26 cellular contexts compared by ENCODE assay signal in genomic region chr12:65811968-65812700, GRCh38. TPM values are rescaled to one million over a fixed set of nuclear protein-coding genes. Genes with fewer than 3 reads are reported as not detected.
DNase-seq lines count a peak whose midpoint lies in the region; ATAC-seq, FAIRE-seq and TF ChIP-seq lines count a peak whose summit lies in the region.
"Had no signal": no experiment of that assay in that cellular context is flagged by ENCODE, and none has a peak within 500 bp of the region (broad histone marks: within the 10 kb centered on the region; RNA-seq: fewer than 3 reads in every experiment).

No MANE protein-coding gene starts in this region.

- H3K27me3 ChIP-seq in ACC112 (ENCODE audit: insufficient read depth, low read length): no peaks in the 10 kb centered on the region
- H3K27me3 ChIP-seq in keratinocyte (ENCODE audit: control insufficient read depth, extremely low read depth, insufficient read depth, low read length): no peaks in the 10 kb centered on the region
- peaks cover 0 to 18% (median 6%) of the 10 kb centered on the region in 3 donors for H3K27me3 ChIP-seq in psoas muscle (ENCODE audit: insufficient read depth in 3 of 3, low read length in 2 of 3)
- H3K27me3 ChIP-seq: BLaER1 had no signal

- peak overlapping the region; percentile 2; the same call in 1 of the 2 replicates for H3K27ac ChIP-seq in ACC112 (ENCODE audit: low read depth, low read length)
- H3K27ac ChIP-seq in keratinocyte (ENCODE audit: control insufficient read depth, insufficient read depth, low read length): no peak overlapping the region
- H3K27ac ChIP-seq in psoas muscle: no peak overlapping the region
- H3K27ac ChIP-seq: A549, BLaER1, skin epidermis had no signal

- in situ Hi-C loops in astrocyte of the spinal cord (cut with HindIII; ENCODE audit: low sequenced_read_pairs): no loop called here

- no peaks in the 10 kb centered on the region for H3K36me3 ChIP-seq in ACC112 (ENCODE audit: insufficient read depth, low read length)
- H3K36me3 ChIP-seq in keratinocyte (ENCODE audit: control insufficient read depth in 2 of 2, extremely low read depth in 1 of 2, insufficient read depth in 2 of 2, low read length in 2 of 2): peaks cover 2 to 5% of the 10 kb centered on the region in 2 experiments
- no peaks in the 10 kb centered on the region for H3K36me3 ChIP-seq in psoas muscle (ENCODE audit: insufficient read depth in 1 of 2, low read depth in 1 of 2)
- H3K36me3 ChIP-seq: BLaER1 had no signal

- DNase-seq in HT-29 (ENCODE audit: low spot score) (peak; percentile 9), astrocyte of the spinal cord (ENCODE audit: low read depth, low spot score) (peak; percentile 37), keratinocyte (ENCODE audit: low read depth, low spot score) (no peak), NCI-H2171 (lab: John Stamatoyannopoulos, UW) (no peak), psoas muscle (no peak), cardiac septum (ENCODE audit: low spot score) (no peak)
- DNase-seq in activated CD4-positive, alpha-beta T cell treated with anti-CD3 and anti-CD28 coated beads for 4 hours: no peak
- DNase-seq: activated CD4-positive, alpha-beta T cell treated with anti-CD3 and anti-CD28 coated beads, Interleukin-2, amount 10 ng/mL, durations not matched to agents 24 days and 14 days; activated naive CD4-positive, alpha-beta T cell; activated T-cell treated with anti-CD3 and anti-CD28 coated beads, Interleukin-2, amount 50 U/mL, for 48 hours; amygdala; central memory CD4-positive, alpha-beta T cell; DMS79 treated with DMSO at 0.1 percent for 48 hours; head of caudate nucleus; KG1; NCI-H1436 treated with DMSO at 0.1 percent for 48 hours; NCI-H524 treated with DMSO at 0.1 percent for 48 hours; stimulated activated CD4-positive, alpha-beta T cell treated with anti-CD3 and anti-CD28 coated beads, Interleukin-1b, Interleukin-23, amount 100 ng/mL, for 48 hours; T-helper 2 cell; trophoblast cell had no signal

- H3K4me1 ChIP-seq in ACC112 (ENCODE audit: control insufficient read depth, insufficient read depth, low read length, unreplicated experiment): peaks cover 16% of the 10 kb centered on the region
- H3K4me1 ChIP-seq in keratinocyte (ENCODE audit: control insufficient read depth, extremely low read depth, insufficient read depth, low read length): peaks cover 6% of the 10 kb centered on the region
- H3K4me1 ChIP-seq in psoas muscle: no peaks in the 10 kb centered on the region
- H3K4me1 ChIP-seq: A549 had no signal

- no peak overlapping the region for H3K9ac ChIP-seq in keratinocyte (ENCODE audit: control insufficient read depth, extremely low read depth, insufficient read depth, low read length)
- H3K9ac ChIP-seq: BLaER1 had no signal

- intact Hi-C loops in psoas muscle (cut with DNase I) (no loop called here), cardiac septum (cut with DNase I) (no loop called here)

- H3K4me3 ChIP-seq in ACC112 (ENCODE audit: low read depth, low read length) (peak overlapping the region; percentile 42), astrocyte of the spinal cord (ENCODE audit: low read depth, low read length) (no peak overlapping the region), keratinocyte (ENCODE audit: control insufficient read depth in 2 of 3, extremely low read depth in 1 of 3, insufficient read depth in 2 of 3, low read depth in 1 of 3, low read length in 3 of 3) (no peak overlapping the region), psoas muscle (no peak overlapping the region)
- H3K4me3 ChIP-seq: A549, BLaER1, skin epidermis had no signal

- H3K79me2 ChIP-seq in ACC112 (ENCODE audit: control insufficient read depth, insufficient read depth, low read length, unreplicated experiment): peaks cover 21% of the 10 kb centered on the region
- peaks cover 36% of the 10 kb centered on the region for H3K79me2 ChIP-seq in keratinocyte (ENCODE audit: control insufficient read depth, insufficient read depth, low read length)

- no peak for ATAC-seq in psoas muscle
- ATAC-seq: A549 had no signal

- FAIRE-seq in keratinocyte (lab: Jason Lieb, UNC): no peak
- FAIRE-seq: A549, GM12891, HTR-8/SVneo had no signal

- H3K9me3 ChIP-seq in keratinocyte (ENCODE audit: control insufficient read depth, low read depth, low read length) (no peaks in the 10 kb centered on the region), psoas muscle (no peaks in the 10 kb centered on the region)
- H3K9me3 ChIP-seq: A549 had no signal

- TF ChIP-seq CTCF in astrocyte of the spinal cord (IDR thresholded peaks at IDR 0.05; ENCODE audit: low read depth, low read length) (no peak), keratinocyte (optimal IDR thresholded peaks at IDR 0.05 in 1 of 3, IDR thresholded peaks at IDR 0.05 in 1 of 3, conservative IDR thresholded peaks at IDR 0.05 in 1 of 3; ENCODE audit: extremely low read depth in 1 of 3, insufficient read depth in 2 of 3, low read length in 3 of 3) (no peak), psoas muscle (IDR thresholded peaks at IDR 0.05) (no peak)

- H2AFZ ChIP-seq in ACC112 (ENCODE audit: low read length, unreplicated experiment) (peak overlapping the region; percentile 39), keratinocyte (ENCODE audit: control insufficient read depth, low read length) (no peak overlapping the region)

- peak overlapping the region; percentile 36 for H3K4me2 ChIP-seq in keratinocyte (ENCODE audit: control insufficient read depth, extremely low read depth, insufficient read depth, low read depth, low read length)
- H3K4me2 ChIP-seq: A549, BLaER1 had no signal

- H4K20me1 ChIP-seq in keratinocyte (ENCODE audit: control insufficient read depth, extremely low read depth, insufficient read depth, low read length): no peaks in the 10 kb centered on the region
- H4K20me1 ChIP-seq: BLaER1 had no signal

- WGBS in psoas muscle, 3 donors: 40 to 51% (median 45%) methylated on average over 2 of the region's 2 CpGs

- no peaks in the 10 kb centered on the region for H3K9me1 ChIP-seq in keratinocyte (ENCODE audit: control insufficient read depth, extremely low read depth, insufficient read depth, low read length)

- dilution Hi-C loops in keratinocyte (cut with MboI; ENCODE audit: extremely low pct_ligation_motif_present, low sequenced_read_pairs): no loop called here

RNA-seq across cellular contexts. Expression of gene HMGA2, which starts 12.1 kb away (rescaled TPM):
- 11.1 and 16.4 TPM in 2 replicates for total RNA-seq in HT-29 (2014; rRNA removed; shearing (Covaris generic))
- 64.8 to 122 TPM (median 81.0 TPM) in 3 replicates for polyA plus RNA-seq in keratinocyte
- polyA plus RNA-seq in keratinocyte (2011; ENCODE audit: low read depth): 7.8 TPM
- 59.5 and 111 TPM in 2 replicates for polyA plus RNA-seq in keratinocyte (2011; cell fraction: cytosol; rRNA removed)
- 150 and 155 TPM in 2 replicates for polyA plus RNA-seq in keratinocyte (2011; cell fraction: nucleus; rRNA removed)
- 15.2 and 97.6 TPM in 2 replicates for polyA plus RNA-seq in keratinocyte (2012; ENCODE audit: low replicate concordance)
- polyA minus RNA-seq in keratinocyte: 40.2 to 165 TPM (median 59.4 TPM) in 3 replicates
- 152 TPM for polyA minus RNA-seq in keratinocyte (2011; cell fraction: cytosol; rRNA and poly(A)+ RNA removed)
- polyA minus RNA-seq in keratinocyte (2011; cell fraction: nucleus; rRNA and poly(A)+ RNA removed): 169 and 356 TPM in 2 replicates
- under 1 TPM in 2 of 4 donors, not detected in 2; 0.04 to 0.08 TPM for total RNA-seq in psoas muscle
- polyA plus RNA-seq in psoas muscle: 1 to 10 TPM in 1 of 3 donors, not detected in 2; 3.3 TPM
- 0.24 TPM for total RNA-seq in cardiac septum

Comparison
In these comparisons a context has a peak if more than half of its experiments do, and no peak if none do; other contexts are left out.
1. DNase-seq: peak in HT-29 (single experiment) and astrocyte of the spinal cord (single experiment); none in keratinocyte (single experiment), activated CD4-positive, alpha-beta T cell treated with anti-CD3 and anti-CD28 coated beads for 4 hours (0 of 2), NCI-H2171 (single experiment), psoas muscle (0 of 2) and cardiac septum (single experiment).